7 cellular contexts compared by ENCODE assay signal in the genomic region with DNA sequence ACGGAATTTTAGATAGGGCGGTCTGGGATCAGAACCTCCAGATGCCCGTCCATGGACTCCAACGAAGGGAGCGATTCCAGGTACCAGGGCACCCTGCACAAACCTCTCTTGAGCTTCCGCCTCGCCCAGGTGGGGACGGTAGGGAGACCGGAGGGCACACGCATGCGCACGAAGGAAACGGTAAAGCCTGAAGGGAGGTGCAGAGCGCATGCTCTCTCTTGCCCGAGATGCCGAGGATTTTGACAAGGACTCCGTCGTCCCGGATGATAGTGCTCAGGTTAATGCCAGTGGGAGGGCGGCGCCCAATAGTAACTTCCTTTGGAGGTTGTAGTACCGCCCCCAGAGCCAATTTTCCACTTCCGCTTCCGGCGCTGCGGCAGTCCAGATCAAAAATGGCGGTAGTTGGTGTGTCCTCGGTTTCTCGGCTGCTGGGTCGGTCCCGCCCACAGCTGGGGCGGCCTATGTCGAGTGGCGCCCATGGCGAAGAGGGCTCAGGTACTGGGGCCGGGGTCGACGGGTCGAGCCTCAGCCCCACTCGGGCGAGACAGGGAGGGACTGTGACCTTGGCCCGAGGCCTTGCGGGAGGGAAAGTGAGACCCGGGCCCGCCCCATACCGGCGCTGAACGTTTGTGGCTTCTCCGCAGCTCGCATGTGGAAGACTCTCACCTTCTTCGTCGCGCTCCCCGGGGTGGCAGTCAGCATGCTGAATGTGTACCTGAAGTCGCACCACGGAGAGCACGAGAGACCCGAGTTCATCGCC.
DNase-seq lines count a peak whose midpoint lies in the region; ATAC-seq and TF ChIP-seq lines count a peak whose summit lies in the region.

TSS of gene COX6A1 (plus strand) at position 379 of the 760 bp plus-strand sequence. CDS start at position 393, 14 bp downstream.

- DNase-seq in NCI-H2081 (lab: John Stamatoyannopoulos, UW) (peak; percentile 99 to 100), T1000 (lab: John Stamatoyannopoulos, UW) (peak; percentile 89), astrocyte of the hippocampus (ENCODE audit: low read depth, low spot score) (peak; percentile 98), hippocampal formation (lab: John Stamatoyannopoulos, UW) (peak; percentile 87 to 97), retinal pigment epithelial cell (ENCODE audit: low read depth) (peak; percentile 91)

- peak within 1 kb of the TSS; percentile 87 for H3K4me3 ChIP-seq in retinal pigment epithelial cell (ENCODE audit: low read length)

- peak; percentile 16 for TF ChIP-seq CTCF in retinal pigment epithelial cell (conservative IDR thresholded peaks at IDR 0.05; ENCODE audit: low read depth, low read length)

- ATAC-seq in GM18508 (IDR thresholded peaks at IDR 0.05; ENCODE audit: insufficient read depth, unreplicated experiment), result peak; percentile 91
- peak; percentile 89 for ATAC-seq in HG03025 (IDR thresholded peaks at IDR 0.05; ENCODE audit: low FRiP score, unreplicated experiment)

Comparison
In these comparisons a context has a peak if more than half of its experiments do, and no peak if none do; other contexts are left out.
1. Peak in every context shown above with its lines: DNase-seq, ATAC-seq and H3K4me3 ChIP-seq.